Comparison of ENCODE assay signal across 29 cellular contexts in the genomic region with DNA sequence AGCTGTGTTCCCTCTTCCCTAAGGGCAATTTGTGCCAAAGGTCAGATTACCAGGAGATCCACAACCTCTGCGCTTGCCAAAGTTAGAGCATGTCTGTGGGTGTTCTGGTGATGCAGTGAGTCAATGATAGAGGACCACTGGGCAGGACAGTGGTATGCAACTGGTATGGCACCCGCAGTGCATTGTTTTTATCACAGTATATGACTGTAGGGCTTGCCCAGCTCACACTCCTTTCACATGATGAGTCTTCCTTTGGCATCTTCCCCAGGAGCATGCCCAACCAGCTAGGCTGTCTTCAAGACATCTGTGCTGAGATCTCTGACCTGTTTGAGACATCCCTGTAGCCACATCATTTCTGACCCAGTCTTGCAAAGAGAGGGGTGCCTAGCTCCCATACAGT.
A peak's percentile ranks its signal among the peaks of the same experiment; 100 is the strongest.
DNase-seq lines count a peak whose midpoint lies in the region; ATAC-seq, FAIRE-seq and TF ChIP-seq lines count a peak whose summit lies in the region.
"Had no signal": no experiment of that assay in that cellular context is flagged by ENCODE, and none has a peak within 500 bp of the region (broad histone marks: within the 10 kb centered on the region; RNA-seq: fewer than 3 reads in every experiment).

No MANE protein-coding gene starts in this region.

- no peak overlapping the region for H3K4me3 Mint-ChIP-seq in neural crest cell
- H3K4me3 Mint-ChIP-seq: CD14-positive monocyte; CD4-positive, alpha-beta memory T cell; CD4-positive, CD25-positive, alpha-beta regulatory T cell; CD8-positive, alpha-beta memory T cell had no signal

- H3K4me3 ChIP-seq in tibial nerve: no peak overlapping the region
- H3K4me3 ChIP-seq: BLaER1, GM12878 had no signal

- no peak for TF ChIP-seq EP300 in tibial nerve (IDR thresholded peaks at IDR 0.05)

- TF ChIP-seq POLR2A in tibial nerve (IDR thresholded peaks at IDR 0.05): no peak

- intact Hi-C loops in Right ventricle myocardium inferior (cut with DNase I): no loop called here

- WGBS in tibial nerve, 2 donors: 80 to 83% methylated on average over 2 of the region's 2 CpGs

- H3K36me3 Mint-ChIP-seq in neural crest cell (ENCODE audit: low read depth): no peaks in the 10 kb centered on the region
- H3K36me3 Mint-ChIP-seq: CD14-positive monocyte; CD4-positive, alpha-beta memory T cell; CD4-positive, CD25-positive, alpha-beta regulatory T cell had no signal

- H3K9me3 ChIP-seq in tibial nerve: peaks cover 0 to 6% (median 0%) of the 10 kb centered on the region in 4 donors
- H3K9me3 ChIP-seq: BE2C, BLaER1 had no signal

- ATAC-seq in GM19452 (IDR thresholded peaks at IDR 0.05; ENCODE audit: unreplicated experiment): no peak
- ATAC-seq in Right ventricle myocardium inferior: no peak
- ATAC-seq in HG03342 (IDR thresholded peaks at IDR 0.05; ENCODE audit: unreplicated experiment): no peak
- ATAC-seq: GM12878 had no signal

- H3K27ac Mint-ChIP-seq in neural crest cell (ENCODE audit: unreplicated experiment): peak overlapping the region; percentile 19
- H3K27ac Mint-ChIP-seq: CD14-positive monocyte; CD4-positive, alpha-beta memory T cell; CD4-positive, CD25-positive, alpha-beta regulatory T cell; CD8-positive, alpha-beta memory T cell had no signal

- no peaks in the 10 kb centered on the region for H3K4me1 Mint-ChIP-seq in neural crest cell
- H3K4me1 Mint-ChIP-seq: CD14-positive monocyte; CD4-positive, alpha-beta memory T cell; CD4-positive, CD25-positive, alpha-beta regulatory T cell; CD8-positive, alpha-beta memory T cell had no signal

- no peak overlapping the region for H3K27ac ChIP-seq in tibial nerve
- H3K27ac ChIP-seq: BLaER1 had no signal

- TF ChIP-seq CTCF in neural crest cell (conservative IDR thresholded peaks at IDR 0.05) (no peak), tibial nerve (IDR thresholded peaks at IDR 0.05) (no peak)

- no peaks in the 10 kb centered on the region for H3K27me3 Mint-ChIP-seq in neural crest cell (ENCODE audit: low read depth)
- H3K27me3 Mint-ChIP-seq: CD4-positive, alpha-beta memory T cell; CD4-positive, CD25-positive, alpha-beta regulatory T cell; CD8-positive, alpha-beta memory T cell had no signal

- FAIRE-seq in HTR-8/SVneo (lab: Jason Lieb, UNC): peak; percentile 62
- FAIRE-seq in urothelium cell line (lab: Jason Lieb, UNC): peak; percentile 59
- FAIRE-seq: A204.1, GM12878, GM12892, GM18507 had no signal

- DNase-seq in HTR-8/SVneo (ENCODE audit: insufficient read length, low spot score): no peak
- peak; percentile 65 for DNase-seq in NCI-H226
- DNase-seq in neural crest cell (ENCODE audit: low read depth, low spot score): no peak
- DNase-seq in urothelium cell line (ENCODE audit: low spot score): no peak
- no peak for DNase-seq in Right ventricle myocardium inferior (ENCODE audit: missing footprints)
- DNase-seq in tibial nerve (ENCODE audit: low spot score in 2 of 2): no peak
- DNase-seq: 8988T; ACHN; BE2C; C1 segment of cervical spinal cord; CD4-positive, alpha-beta memory T cell; CD4-positive, CD25-positive, alpha-beta regulatory T cell; CD8-positive, alpha-beta memory T cell; COR-L47; DMS 273 treated with DMSO at 0.1 percent for 48 hours; DMS153; DMS53; DMS79; DND-41; EL; GDM1 had no signal

- peaks cover 5% of the 10 kb centered on the region for H3K9me3 Mint-ChIP-seq in neural crest cell

- H3K27me3 ChIP-seq in tibial nerve: no peaks in the 10 kb centered on the region
- H3K27me3 ChIP-seq: BE2C, BLaER1 had no signal

- no peaks in the 10 kb centered on the region for H3K36me3 ChIP-seq in tibial nerve
- H3K36me3 ChIP-seq: BE2C, BLaER1 had no signal

- no peaks in the 10 kb centered on the region for H3K4me1 ChIP-seq in tibial nerve
- H3K4me1 ChIP-seq: BE2C, BLaER1 had no signal
